In the genomic region with DNA sequence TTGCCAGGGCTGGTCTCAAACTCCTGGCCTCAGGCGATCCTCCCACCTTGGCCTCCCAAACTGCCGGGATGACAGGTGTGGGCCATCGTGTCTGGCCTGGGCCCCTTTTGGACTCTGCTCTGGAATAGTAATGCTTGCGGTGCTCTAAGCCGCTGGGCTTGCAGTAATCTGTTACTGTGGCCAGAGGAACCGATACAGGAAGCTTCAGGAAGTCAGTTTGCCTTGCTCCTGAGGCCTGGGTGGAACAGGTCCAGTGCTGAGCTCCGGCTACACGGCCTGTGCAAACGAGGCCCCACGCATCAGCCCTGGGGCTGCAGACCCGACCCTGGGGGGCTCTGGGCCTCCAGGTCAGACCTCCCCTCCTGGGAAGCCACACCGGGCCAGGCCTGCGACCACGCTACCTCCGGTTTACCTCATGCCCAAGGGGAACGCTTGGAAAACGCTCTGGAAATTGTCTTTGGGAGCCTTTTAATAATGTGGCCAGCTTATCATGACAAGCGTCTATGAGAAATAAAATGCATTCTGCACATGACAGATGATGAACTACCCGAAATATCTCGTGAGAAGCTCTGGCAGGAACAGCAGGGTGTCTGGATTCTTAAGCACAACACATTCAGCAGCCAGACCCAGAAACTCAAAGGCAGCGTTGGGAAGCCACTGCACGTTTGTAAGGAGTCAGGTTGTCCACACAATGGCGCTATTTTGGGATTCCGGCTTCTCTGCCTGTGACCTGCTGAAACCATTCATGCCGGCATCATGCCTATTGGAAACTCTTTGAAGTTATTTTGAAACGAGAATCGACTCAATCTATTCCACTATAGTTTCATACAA, we compare ENCODE assay signal across 1 cellular context.
TF ChIP-seq lines count a peak whose summit lies in the region.

No MANE protein-coding gene starts in this region.

TF ChIP-seq in HepG2, 621 proteins besides CTCF, POLR2A, EP300 and RAD21 (continued from another document and continues in another):
- TF ChIP-seq TFE3 (CRISPR knock-in tag; IDR thresholded peaks at IDR 0.05) (no peak), KDM3A (CRISPR knock-in tag; IDR thresholded peaks at IDR 0.05; ENCODE audit: low read depth) (no peak), RFX5 (IDR thresholded peaks at IDR 0.05; ENCODE audit: low read depth, low read length) (peak; percentile 77), RBM39 (IDR thresholded peaks at IDR 0.05; ENCODE audit: low read depth, low read length, poor library complexity, severe bottlenecking) (no peak), ZNF577 (CRISPR knock-in tag; IDR thresholded peaks at IDR 0.05; ENCODE audit: borderline replicate concordance, low read depth) (no peak), CREB1 (IDR thresholded peaks at IDR 0.05) (no peak), CREB1 (CRISPR knock-in tag; IDR thresholded peaks at IDR 0.05) (no peak), ZNF709 (CRISPR knock-in tag; IDR thresholded peaks at IDR 0.05) (no peak), MYNN (CRISPR knock-in tag; IDR thresholded peaks at IDR 0.05; ENCODE audit: low read depth) (no peak), ZNF703 (CRISPR knock-in tag; IDR thresholded peaks at IDR 0.05; ENCODE audit: borderline replicate concordance) (no peak), ZNF639 (CRISPR knock-in tag; conservative IDR thresholded peaks at IDR 0.05) (no peak), MTERF4 (CRISPR knock-in tag; IDR thresholded peaks at IDR 0.05) (no peak), GLI4 (CRISPR knock-in tag; IDR thresholded peaks at IDR 0.05; ENCODE audit: borderline replicate concordance) (peak; percentile 73; the same call in 1 of the 2 replicates), ZNF879 (CRISPR knock-in tag; IDR thresholded peaks at IDR 0.05) (no peak), ZEB1 (IDR thresholded peaks at IDR 0.05; ENCODE audit: insufficient replicate concordance, low read depth) (no peak), GTF2F1 (IDR thresholded peaks at IDR 0.05; ENCODE audit: low read length) (no peak), ELK4 (CRISPR knock-in tag; IDR thresholded peaks at IDR 0.05; ENCODE audit: borderline replicate concordance) (no peak), ZNF275 (CRISPR knock-in tag; IDR thresholded peaks at IDR 0.05; ENCODE audit: borderline replicate concordance) (no peak), IKZF5 (CRISPR knock-in tag; IDR thresholded peaks at IDR 0.05) (no peak; the same call in 1 of the 2 replicates), DR1 (CRISPR knock-in tag; IDR thresholded peaks at IDR 0.05) (no peak)
- TF ChIP-seq, protein P1, sequence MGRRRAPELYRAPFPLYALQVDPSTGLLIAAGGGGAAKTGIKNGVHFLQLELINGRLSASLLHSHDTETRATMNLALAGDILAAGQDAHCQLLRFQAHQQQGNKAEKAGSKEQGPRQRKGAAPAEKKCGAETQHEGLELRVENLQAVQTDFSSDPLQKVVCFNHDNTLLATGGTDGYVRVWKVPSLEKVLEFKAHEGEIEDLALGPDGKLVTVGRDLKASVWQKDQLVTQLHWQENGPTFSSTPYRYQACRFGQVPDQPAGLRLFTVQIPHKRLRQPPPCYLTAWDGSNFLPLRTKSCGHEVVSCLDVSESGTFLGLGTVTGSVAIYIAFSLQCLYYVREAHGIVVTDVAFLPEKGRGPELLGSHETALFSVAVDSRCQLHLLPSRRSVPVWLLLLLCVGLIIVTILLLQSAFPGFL (CRISPR knock-in tag; IDR thresholded peaks at IDR 0.05): no peak
- TF ChIP-seq, protein P2, sequence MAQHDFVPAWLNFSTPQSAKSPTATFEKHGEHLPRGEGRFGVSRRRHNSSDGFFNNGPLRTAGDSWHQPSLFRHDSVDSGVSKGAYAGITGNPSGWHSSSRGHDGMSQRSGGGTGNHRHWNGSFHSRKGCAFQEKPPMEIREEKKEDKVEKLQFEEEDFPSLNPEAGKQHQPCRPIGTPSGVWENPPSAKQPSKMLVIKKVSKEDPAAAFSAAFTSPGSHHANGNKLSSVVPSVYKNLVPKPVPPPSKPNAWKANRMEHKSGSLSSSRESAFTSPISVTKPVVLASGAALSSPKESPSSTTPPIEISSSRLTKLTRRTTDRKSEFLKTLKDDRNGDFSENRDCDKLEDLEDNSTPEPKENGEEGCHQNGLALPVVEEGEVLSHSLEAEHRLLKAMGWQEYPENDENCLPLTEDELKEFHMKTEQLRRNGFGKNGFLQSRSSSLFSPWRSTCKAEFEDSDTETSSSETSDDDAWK (CRISPR knock-in tag; IDR thresholded peaks at IDR 0.05): no peak
- TF ChIP-seq, protein P3, sequence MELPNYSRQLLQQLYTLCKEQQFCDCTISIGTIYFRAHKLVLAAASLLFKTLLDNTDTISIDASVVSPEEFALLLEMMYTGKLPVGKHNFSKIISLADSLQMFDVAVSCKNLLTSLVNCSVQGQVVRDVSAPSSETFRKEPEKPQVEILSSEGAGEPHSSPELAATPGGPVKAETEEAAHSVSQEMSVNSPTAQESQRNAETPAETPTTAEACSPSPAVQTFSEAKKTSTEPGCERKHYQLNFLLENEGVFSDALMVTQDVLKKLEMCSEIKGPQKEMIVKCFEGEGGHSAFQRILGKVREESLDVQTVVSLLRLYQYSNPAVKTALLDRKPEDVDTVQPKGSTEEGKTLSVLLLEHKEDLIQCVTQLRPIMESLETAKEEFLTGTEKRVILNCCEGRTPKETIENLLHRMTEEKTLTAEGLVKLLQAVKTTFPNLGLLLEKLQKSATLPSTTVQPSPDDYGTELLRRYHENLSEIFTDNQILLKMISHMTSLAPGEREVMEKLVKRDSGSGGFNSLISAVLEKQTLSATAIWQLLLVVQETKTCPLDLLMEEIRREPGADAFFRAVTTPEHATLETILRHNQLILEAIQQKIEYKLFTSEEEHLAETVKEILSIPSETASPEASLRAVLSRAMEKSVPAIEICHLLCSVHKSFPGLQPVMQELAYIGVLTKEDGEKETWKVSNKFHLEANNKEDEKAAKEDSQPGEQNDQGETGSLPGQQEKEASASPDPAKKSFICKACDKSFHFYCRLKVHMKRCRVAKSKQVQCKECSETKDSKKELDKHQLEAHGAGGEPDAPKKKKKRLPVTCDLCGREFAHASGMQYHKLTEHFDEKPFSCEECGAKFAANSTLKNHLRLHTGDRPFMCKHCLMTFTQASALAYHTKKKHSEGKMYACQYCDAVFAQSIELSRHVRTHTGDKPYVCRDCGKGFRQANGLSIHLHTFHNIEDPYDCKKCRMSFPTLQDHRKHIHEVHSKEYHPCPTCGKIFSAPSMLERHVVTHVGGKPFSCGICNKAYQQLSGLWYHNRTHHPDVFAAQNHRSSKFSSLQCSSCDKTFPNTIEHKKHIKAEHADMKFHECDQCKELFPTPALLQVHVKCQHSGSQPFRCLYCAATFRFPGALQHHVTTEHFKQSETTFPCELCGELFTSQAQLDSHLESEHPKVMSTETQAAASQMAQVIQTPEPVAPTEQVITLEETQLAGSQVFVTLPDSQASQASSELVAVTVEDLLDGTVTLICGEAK (IDR thresholded peaks at IDR 0.05): no peak
- TF ChIP-seq, protein P3 (CRISPR knock-in tag; IDR thresholded peaks at IDR 0.05): no peak
- TF ChIP-seq, protein P4, sequence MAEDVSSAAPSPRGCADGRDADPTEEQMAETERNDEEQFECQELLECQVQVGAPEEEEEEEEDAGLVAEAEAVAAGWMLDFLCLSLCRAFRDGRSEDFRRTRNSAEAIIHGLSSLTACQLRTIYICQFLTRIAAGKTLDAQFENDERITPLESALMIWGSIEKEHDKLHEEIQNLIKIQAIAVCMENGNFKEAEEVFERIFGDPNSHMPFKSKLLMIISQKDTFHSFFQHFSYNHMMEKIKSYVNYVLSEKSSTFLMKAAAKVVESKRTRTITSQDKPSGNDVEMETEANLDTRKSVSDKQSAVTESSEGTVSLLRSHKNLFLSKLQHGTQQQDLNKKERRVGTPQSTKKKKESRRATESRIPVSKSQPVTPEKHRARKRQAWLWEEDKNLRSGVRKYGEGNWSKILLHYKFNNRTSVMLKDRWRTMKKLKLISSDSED (CRISPR knock-in tag; IDR thresholded peaks at IDR 0.05): no peak
- TF ChIP-seq, protein P5, sequence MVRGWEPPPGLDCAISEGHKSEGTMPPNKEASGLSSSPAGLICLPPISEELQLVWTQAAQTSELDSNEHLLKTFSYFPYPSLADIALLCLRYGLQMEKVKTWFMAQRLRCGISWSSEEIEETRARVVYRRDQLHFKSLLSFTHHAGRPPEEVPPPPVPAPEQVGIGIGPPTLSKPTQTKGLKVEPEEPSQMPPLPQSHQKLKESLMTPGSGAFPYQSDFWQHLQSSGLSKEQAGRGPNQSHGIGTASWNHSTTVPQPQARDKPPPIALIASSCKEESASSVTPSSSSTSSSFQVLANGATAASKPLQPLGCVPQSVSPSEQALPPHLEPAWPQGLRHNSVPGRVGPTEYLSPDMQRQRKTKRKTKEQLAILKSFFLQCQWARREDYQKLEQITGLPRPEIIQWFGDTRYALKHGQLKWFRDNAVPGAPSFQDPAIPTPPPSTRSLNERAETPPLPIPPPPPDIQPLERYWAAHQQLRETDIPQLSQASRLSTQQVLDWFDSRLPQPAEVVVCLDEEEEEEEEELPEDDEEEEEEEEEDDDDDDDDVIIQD (CRISPR knock-in tag; IDR thresholded peaks at IDR 0.05; ENCODE audit: low read depth): no peak
